4 cellular contexts compared by ENCODE assay signal in genomic region chr4:87491851-87492250, GRCh38. TPM values are rescaled to one million over a fixed set of nuclear protein-coding genes. Genes with fewer than 3 reads are reported as not detected.
"Had no signal": no experiment of that assay in that cellular context is flagged by ENCODE, and none has a peak within 500 bp of the region (broad histone marks: within the 10 kb centered on the region; RNA-seq: fewer than 3 reads in every experiment).

No MANE protein-coding gene starts in this region.

RNA-seq across cellular contexts. Expression of gene SPARCL1, which starts 37.3 kb away (rescaled TPM):
- total RNA-seq: activated B cell treated with CpG ODN at 0.5 μM for 24 hours; activated CD8-positive, alpha-beta T cell treated with anti-CD3 and anti-CD28 coated beads for 36 hours; cardiac muscle cell had no signal
- polyA plus RNA-seq: cardiac muscle cell, keratinocyte had no signal
